ENCODE assay signal across 25 cellular contexts in the genomic region with DNA sequence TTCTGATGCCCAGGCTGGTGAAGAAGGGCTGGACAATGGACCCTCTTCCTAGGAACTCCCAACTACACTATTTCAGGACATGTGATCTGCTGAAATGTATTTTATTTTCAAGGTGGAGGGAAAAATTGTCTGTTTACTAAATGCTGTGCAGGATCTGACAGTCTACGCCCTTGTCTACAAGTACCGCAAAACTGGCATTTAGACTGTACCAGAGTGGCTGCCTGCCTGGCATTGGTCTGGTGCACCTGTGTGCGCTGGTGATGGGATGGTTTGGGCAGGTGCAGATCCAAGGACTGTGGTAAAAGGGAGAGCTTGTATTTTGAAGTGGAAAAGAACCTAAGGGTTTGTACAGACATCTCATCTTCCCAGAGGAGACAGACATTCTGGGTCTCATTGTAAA.
"Had no signal": no experiment of that assay in that cellular context is flagged by ENCODE, and none has a peak within 500 bp of the region (broad histone marks: within the 10 kb centered on the region; RNA-seq: fewer than 3 reads in every experiment).

No MANE protein-coding gene starts in this region.

- H3K27ac ChIP-seq: SJCRH30, VCaP had no signal

- H3K4me1 ChIP-seq: SJCRH30 had no signal

- ATAC-seq: activated T-cell treated with anti-CD3 and anti-CD28 coated beads, Interleukin-2, amount 50 U/mL, for 4 hours; K562; Panc1; Right ventricle myocardium inferior had no signal

- H3K27me3 ChIP-seq: SJCRH30 had no signal

- H3K9me3 ChIP-seq: SJCRH30, SK-N-SH had no signal

- H3K4me3 ChIP-seq: K562, SJCRH30 had no signal

- H3K36me3 ChIP-seq: SJCRH30 had no signal

- DNase-seq: activated CD4-positive, alpha-beta memory T cell treated with anti-CD3 and anti-CD28 coated beads for 36 hours; activated CD4-positive, alpha-beta T cell treated with anti-CD3 and anti-CD28 coated beads, Interleukin-2, amount 10 ng/mL, durations not matched to agents 7 days and 5 days; activated CD4-positive, CD25-positive, alpha-beta regulatory T cell; activated CD8-positive, alpha-beta memory T cell treated with anti-CD3 and anti-CD28 coated beads for 24 hours; activated effector memory CD4-positive, alpha-beta T cell treated with anti-CD3 and anti-CD28 coated beads, Interleukin-2, amount 50 U/mL, for 16 hours; activated naive CD4-positive, alpha-beta T cell treated with anti-CD3 and anti-CD28 coated beads for 36 hours; activated T-cell treated with anti-CD3 and anti-CD28 coated beads, Interleukin-2, amount 50 U/mL, for 4 hours; amygdala; Karpas-422; MM.1S; NCI-H1436 treated with DMSO at 0.1 percent for 48 hours; NCI-H187 treated with DMSO at 0.1 percent for 48 hours; NCI-H2081 treated with DMSO at 0.1 percent for 48 hours; NCI-H226; NCI-H526; NK-92 treated with Interleukin-12 subunit alpha and Interleukin-12 subunit beta, amount 100 ng/mL, for 24 hours; OCI-M1; RPMI8226; SJCRH30; SK-N-SH; T-helper 1 cell had no signal
